Comparison of ENCODE assay signal across 23 cellular contexts in the genomic region with DNA sequence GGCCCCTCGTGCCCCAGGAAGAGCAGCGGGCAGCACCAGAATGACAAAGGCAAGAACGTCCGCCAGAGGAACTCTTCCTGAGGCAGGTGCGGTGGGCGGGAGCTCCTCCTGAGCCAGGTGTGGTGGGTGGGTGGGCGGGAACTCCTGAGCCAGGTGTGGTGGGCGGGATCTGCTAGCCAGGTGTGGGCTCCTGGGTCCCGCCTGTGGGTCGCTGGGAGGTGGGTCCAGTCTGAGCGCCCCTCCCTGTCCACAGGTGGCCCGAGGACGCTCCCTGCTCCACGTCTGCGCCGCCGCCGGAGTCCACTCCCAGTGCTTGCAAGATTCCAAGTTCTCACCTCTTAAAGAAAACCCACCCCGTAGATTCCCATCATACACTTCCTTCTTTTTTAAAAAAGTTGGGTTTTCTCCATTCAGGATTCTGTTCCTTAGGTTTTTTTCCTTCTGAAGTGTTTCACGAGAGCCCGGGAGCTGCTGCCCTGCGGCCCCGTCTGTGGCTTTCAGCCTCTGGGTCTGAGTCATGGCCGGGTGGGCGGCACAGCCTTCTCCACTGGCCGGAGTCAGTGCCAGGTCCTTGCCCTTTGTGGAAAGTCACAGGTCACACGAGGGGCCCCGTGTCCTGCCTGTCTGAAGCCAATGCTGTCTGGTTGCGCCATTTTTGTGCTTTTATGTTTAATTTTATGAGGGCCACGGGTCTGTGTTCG. TPM values are rescaled to one million over a fixed set of nuclear protein-coding genes. Genes with fewer than 3 reads are reported as not detected.
DNase-seq lines count a peak whose midpoint lies in the region; ATAC-seq, FAIRE-seq and TF ChIP-seq lines count a peak whose summit lies in the region.
"Had no signal": no experiment of that assay in that cellular context is flagged by ENCODE, and none has a peak within 500 bp of the region (broad histone marks: within the 10 kb centered on the region; RNA-seq: fewer than 3 reads in every experiment).

No MANE protein-coding gene starts in this region.

- WGBS in K562 (ENCODE audit: insufficient coverage, low coverage, missing lambda C conversion rate): 85% methylated on average over 16 of the region's 31 CpGs

- no peaks in the 10 kb centered on the region for H3K27me3 ChIP-seq in MG63
- H3K27me3 ChIP-seq in K562 (ENCODE audit: control insufficient read depth in 2 of 2, insufficient read depth in 2 of 2, low read length in 2 of 2): no peaks in the 10 kb centered on the region

- POLR2A ChIA-PET in K562 (lab: Yijun Ruan, JAX): interaction anchor here (0.6 to 1.2 kb wide), 3 partner anchors 26 to 254 kb away, joined by 3 to 7 read pairs (median 3); no protein-coding TSS in a partner anchor

- no peak overlapping the region for H3K4me2 ChIP-seq in K562 (ENCODE audit: insufficient read depth, low read length)
- H3K4me2 ChIP-seq: BLaER1 treated with 17β-estradiol and CSF1 and Interleukin-3, amounts not matched to agents 10 nM and 100 nM had no signal

- no peak for TF ChIP-seq CTCF in K562 (IDR thresholded peaks at IDR 0.05 in 2 of 3, conservative IDR thresholded peaks at IDR 0.05 in 1 of 3; ENCODE audit: insufficient read depth in 2 of 3, low read depth in 1 of 3, low read length in 3 of 3)

- H3K9me1 ChIP-seq in K562 (ENCODE audit: control insufficient read depth, insufficient read depth, low read length): no peaks in the 10 kb centered on the region

- no peak for TF ChIP-seq EP300 in K562 (IDR thresholded peaks at IDR 0.05; ENCODE audit: low read length)

- peaks cover 43% of the 10 kb centered on the region for H4K20me1 ChIP-seq in K562 (replicated peaks; ENCODE audit: control insufficient read depth, insufficient read depth, low read length)

- FAIRE-seq in K562 (lab: Jason Lieb, UNC): no peak
- FAIRE-seq: GM18507 had no signal

- TF ChIP-seq RAD21 in K562 (CRISPR knock-in tag; conservative IDR thresholded peaks at IDR 0.05 in 1 of 2, IDR thresholded peaks at IDR 0.05 in 1 of 2): no peak

- TF ChIP-seq POLR2A in K562 (conservative IDR thresholded peaks at IDR 0.05): no peak

- H3K9me3 ChIP-seq in MG63 (no peaks in the 10 kb centered on the region), K562 (replicated peaks; ENCODE audit: control insufficient read depth, insufficient read depth, low read depth, low read length) (no peaks in the 10 kb centered on the region)
- H3K9me3 ChIP-seq: BLaER1 treated with 17β-estradiol and CSF1 and Interleukin-3, amounts not matched to agents 10 nM and 100 nM; tibial artery had no signal

- no peak for ATAC-seq in K562
- no peak for ATAC-seq in HG02763 (IDR thresholded peaks at IDR 0.05; ENCODE audit: unreplicated experiment)
- ATAC-seq: naive thymus-derived CD4-positive, alpha-beta T cell; stimulated activated effector memory CD8-positive, alpha-beta T cell treated with anti-CD3 and anti-CD28 coated beads, Interleukin-12 subunit alpha, Interleukin-12 subunit beta, amount 100 ng/mL, for 72 hours had no signal

- CTCF ChIA-PET in K562 (lab: Yijun Ruan, JAX; ENCODE audit: low intra/inter-chr PET ratio): no interaction called here

- H3K9ac ChIP-seq in K562 (ENCODE audit: insufficient read depth in 1 of 2, low read depth in 2 of 2, low read length in 2 of 2): no peak overlapping the region
- H3K9ac ChIP-seq: BLaER1 treated with 17β-estradiol and CSF1 and Interleukin-3, amounts not matched to agents 10 nM and 100 nM; parathyroid adenoma had no signal

- in situ Hi-C loops in K562 (cut with MboI): no loop called here

- peak; percentile 64 for DNase-seq in EH (ENCODE audit: low read depth)
- peak; percentile 46 for DNase-seq in MG63
- peak in 1 of 4 experiments; percentile 15 for DNase-seq in K562 (ENCODE audit: extremely low read depth in 1 of 4, low spot score in 3 of 4)
- DNase-seq in myocyte (ENCODE audit: low read depth): peak; percentile 59
- no peak for DNase-seq in anterior cingulate cortex (lab: John Stamatoyannopoulos, UW)
- DNase-seq in ecto neural progenitor cell (ENCODE audit: low spot score): no peak
- no peak for DNase-seq in DMS153 treated with DMSO at 0.1 percent for 48 hours (lab: John Stamatoyannopoulos, UW; ENCODE audit: unreplicated experiment)
- DNase-seq: activated CD4-positive, alpha-beta T cell treated with anti-CD3 and anti-CD28 coated beads, Interleukin-2, amount 50 U/mL, for 1 hour; activated naive CD4-positive, alpha-beta T cell; cortex of kidney; DMS153; MV-4-11; naive thymus-derived CD4-positive, alpha-beta T cell; NCI-H2081 treated with DMSO at 0.1 percent for 48 hours; NCI-H526 treated with DMSO at 0.1 percent for 48 hours; RPMI8226; tibial artery had no signal

- TSS peak; percentile 94 for BruUV-seq in K562 (replicated peaks; lab: Mats Ljungman, UMichigan)

- intact Hi-C loops in K562 (cut with micrococcal nuclease): loop anchor here (10.0 kb wide), 2 partner anchors 48 to 152 kb away; a partner anchor contains a TSS

- peaks cover 0 to 87% of the 10 kb centered on the region in 2 experiments; a peak in 2 of 5 replicates for H3K4me1 ChIP-seq in K562 (replicated peaks in 1 of 2; ENCODE audit: control insufficient read depth in 2 of 2, insufficient read depth in 2 of 2, low read length in 2 of 2)
- H3K4me1 ChIP-seq: parathyroid adenoma had no signal

- no peak overlapping the region for H3K27ac ChIP-seq in K562 (ENCODE audit: extremely low read depth, low read depth, low read length)
- H3K27ac ChIP-seq: BLaER1 treated with 17β-estradiol and CSF1 and Interleukin-3, amounts not matched to agents 10 nM and 100 nM; parathyroid adenoma; tibial artery had no signal

- no peak overlapping the region for H2AFZ ChIP-seq in K562 (ENCODE audit: low read depth, low read length)
- H2AFZ ChIP-seq: parathyroid adenoma had no signal

- H3K79me2 ChIP-seq in K562 (ENCODE audit: control insufficient read depth, insufficient read depth, low read length): peaks cover 29% of the 10 kb centered on the region

- H3K36me3 ChIP-seq in MG63: peaks cover 4% of the 10 kb centered on the region
- H3K36me3 ChIP-seq in K562 (ENCODE audit: control insufficient read depth, insufficient read depth, low read length): peaks cover 55% of the 10 kb centered on the region; the same call in 1 of the 3 replicates

- H3K4me3 ChIP-seq in MG63 (no peak overlapping the region), K562 (no peak overlapping the region)
- H3K4me3 ChIP-seq: BLaER1 treated with 17β-estradiol and CSF1 and Interleukin-3, amounts not matched to agents 10 nM and 100 nM; tibial artery had no signal

RNA-seq across cellular contexts. Expression of a gene that starts 7.0 kb away (rescaled TPM):
- total RNA-seq in MG63 (2014; rRNA removed; shearing (Covaris generic); ENCODE audit: low replicate concordance): 0.46 TPM in 1 of 2 replicates, not detected in the other
- total RNA-seq in K562 (2011; cell fraction: chromatin; rRNA removed; ENCODE audit: low replicate concordance): 2.7 and 8.1 TPM in 2 replicates
- total RNA-seq in K562 (2011; cell fraction: nucleolus; rRNA removed): 6.2 and 7.2 TPM in 2 replicates
- total RNA-seq in K562 (2011; cell fraction: nucleoplasm; rRNA removed): 3.6 and 3.7 TPM in 2 replicates
- total RNA-seq in K562 (2014; rRNA removed) (0.82 and 1.3 TPM in 2 replicates), K562 (2014; rRNA removed; fragmentation: Illumina TruSeq; extraction: Trizol) (0.29 and 0.40 TPM in 2 replicates), K562 (2015; rRNA removed; fragmentation: Illumina TruSeq; extraction: Trizol) (0.29 and 0.30 TPM in 2 replicates), K562 (2021) (3.9 and 4.2 TPM in 2 replicates), myocyte (2.9 and 3.5 TPM in 2 replicates)
- polyA plus RNA-seq in K562 (2011; rRNA removed) (0.64 and 0.76 TPM in 2 replicates), K562 (2014; fragmentation: Illumina TruSeq; extraction: Trizol) (0.91 and 1.9 TPM in 2 replicates), K562 (2014; fragmentation: Nextera tagmentation; extraction: Ambion mirVana) (not detected), K562 (2014; rRNA removed) (0.86 and 1.2 TPM in 2 replicates)
- polyA plus RNA-seq in K562 (2011; cell fraction: cytosol; rRNA removed): 1.1 and 1.5 TPM in 2 replicates
- 3.0 and 3.9 TPM in 2 replicates for polyA plus RNA-seq in K562 (2011; cell fraction: nucleus; rRNA removed)
- 1.6 and 1.7 TPM in 2 replicates for polyA plus RNA-seq in K562 (2012)
- polyA minus RNA-seq in K562 (2011; rRNA and poly(A)+ RNA removed): 1.3 and 1.6 TPM in 2 replicates
- 2.3 and 3.5 TPM in 2 replicates for polyA minus RNA-seq in K562 (2011; cell fraction: cytosol; rRNA and poly(A)+ RNA removed)
- polyA minus RNA-seq in K562 (2011; cell fraction: nucleus; rRNA and poly(A)+ RNA removed): 1.5 and 2.2 TPM in 2 replicates
- 13.1 TPM for polyA plus RNA-seq in myocyte (2012)
- polyA plus RNA-seq: naive thymus-derived CD4-positive, alpha-beta T cell had no signal

RNA-seq across cellular contexts. Expression of a gene that starts 10.3 kb away (rescaled TPM):
- 222 and 323 TPM in 2 replicates for total RNA-seq in MG63 (2014; rRNA removed; shearing (Covaris generic); ENCODE audit: low replicate concordance)
- total RNA-seq in K562 (2011; cell fraction: chromatin; rRNA removed; ENCODE audit: low replicate concordance): 106 and 369 TPM in 2 replicates
- total RNA-seq in K562 (2011; cell fraction: nucleolus; rRNA removed): 735 and 796 TPM in 2 replicates
- 350 and 437 TPM in 2 replicates for total RNA-seq in K562 (2011; cell fraction: nucleoplasm; rRNA removed)
- 398 and 484 TPM in 2 replicates for total RNA-seq in K562 (2014; rRNA removed)
- total RNA-seq in K562 (2014; rRNA removed; fragmentation: Illumina TruSeq; extraction: Trizol): 59.1 and 89.1 TPM in 2 replicates
- 211 and 220 TPM in 2 replicates for total RNA-seq in K562 (2015; rRNA removed; fragmentation: Illumina TruSeq; extraction: Trizol)
- total RNA-seq in K562 (2021): 495 and 506 TPM in 2 replicates
- 129 and 411 TPM in 2 replicates for polyA plus RNA-seq in K562 (2011; rRNA removed)
- 277 and 455 TPM in 2 replicates for polyA plus RNA-seq in K562 (2011; cell fraction: cytosol; rRNA removed)
- polyA plus RNA-seq in K562 (2011; cell fraction: nucleus; rRNA removed): 198 and 199 TPM in 2 replicates
- polyA plus RNA-seq in K562 (2012): 362 and 456 TPM in 2 replicates
- 187 and 351 TPM in 2 replicates for polyA plus RNA-seq in K562 (2014; fragmentation: Illumina TruSeq; extraction: Trizol)
- 10 to 100 TPM in 1 of 2 experiments, 1 to 10 TPM in 1; 4.6 to 17.9 TPM for polyA plus RNA-seq in K562 (2014; fragmentation: Nextera tagmentation; extraction: Ambion mirVana)
- polyA plus RNA-seq in K562 (2014; rRNA removed): 236 and 311 TPM in 2 replicates
- 61.0 and 70.9 TPM in 2 replicates for polyA minus RNA-seq in K562 (2011; rRNA and poly(A)+ RNA removed)
- 197 and 315 TPM in 2 replicates for polyA minus RNA-seq in K562 (2011; cell fraction: cytosol; rRNA and poly(A)+ RNA removed)
- 48.1 and 72.2 TPM in 2 replicates for polyA minus RNA-seq in K562 (2011; cell fraction: nucleus; rRNA and poly(A)+ RNA removed)
- total RNA-seq in myocyte: 519 and 528 TPM in 2 replicates
- 577 TPM for polyA plus RNA-seq in myocyte (2012)

RNA-seq across cellular contexts. Expression of a gene that starts 38.8 kb away (rescaled TPM):
- not detected in 2 replicates for total RNA-seq in MG63 (2014; rRNA removed; shearing (Covaris generic); ENCODE audit: low replicate concordance)
- total RNA-seq in K562 (2011; cell fraction: chromatin; rRNA removed; ENCODE audit: low replicate concordance): 0.49 and 1.6 TPM in 2 replicates
- 4.0 and 4.5 TPM in 2 replicates for total RNA-seq in K562 (2011; cell fraction: nucleolus; rRNA removed)
- 1.4 and 1.9 TPM in 2 replicates for total RNA-seq in K562 (2011; cell fraction: nucleoplasm; rRNA removed)
- 2.3 and 2.6 TPM in 2 replicates for total RNA-seq in K562 (2014; rRNA removed)
- not detected in 2 replicates for total RNA-seq in K562 (2014; rRNA removed; fragmentation: Illumina TruSeq; extraction: Trizol)
- 0.62 and 1.1 TPM in 2 replicates for total RNA-seq in K562 (2015; rRNA removed; fragmentation: Illumina TruSeq; extraction: Trizol)
- 0.72 and 1.8 TPM in 2 replicates for total RNA-seq in K562 (2021)
- polyA plus RNA-seq in K562 (2011; rRNA removed): 0.70 and 0.97 TPM in 2 replicates
- 1.9 and 5.9 TPM in 2 replicates for polyA plus RNA-seq in K562 (2011; cell fraction: cytosol; rRNA removed)
- polyA plus RNA-seq in K562 (2011; cell fraction: nucleus; rRNA removed): 0.87 and 1.8 TPM in 2 replicates
- polyA plus RNA-seq in K562 (2012): 1.7 and 3.5 TPM in 2 replicates
- 0.61 TPM in 1 of 2 replicates, not detected in the other for polyA plus RNA-seq in K562 (2014; fragmentation: Illumina TruSeq; extraction: Trizol)
- under 1 TPM; 0.08 to 0.27 TPM for polyA plus RNA-seq in K562 (2014; fragmentation: Nextera tagmentation; extraction: Ambion mirVana)
- 1.8 and 2.2 TPM in 2 replicates for polyA plus RNA-seq in K562 (2014; rRNA removed)
- polyA minus RNA-seq in K562 (2011; rRNA and poly(A)+ RNA removed): not detected in 2 replicates
- 2.5 TPM in 1 of 2 replicates, not detected in the other for polyA minus RNA-seq in K562 (2011; cell fraction: cytosol; rRNA and poly(A)+ RNA removed)
- not detected in 2 replicates for polyA minus RNA-seq in K562 (2011; cell fraction: nucleus; rRNA and poly(A)+ RNA removed)
- total RNA-seq in myocyte: not detected in 2 replicates
- 0.14 TPM for polyA plus RNA-seq in myocyte (2012)
- total RNA-seq: lung microvascular endothelial cell had no signal

RNA-seq across cellular contexts. Expression of a gene that starts 50.7 kb away (rescaled TPM):
- 20.1 and 33.2 TPM in 2 replicates for total RNA-seq in MG63 (2014; rRNA removed; shearing (Covaris generic); ENCODE audit: low replicate concordance)
- 71.2 and 248 TPM in 2 replicates for total RNA-seq in K562 (2011; cell fraction: chromatin; rRNA removed; ENCODE audit: low replicate concordance)
- 221 and 235 TPM in 2 replicates for total RNA-seq in K562 (2011; cell fraction: nucleolus; rRNA removed)
- total RNA-seq in K562 (2011; cell fraction: nucleoplasm; rRNA removed): 86.3 and 109 TPM in 2 replicates
- 82.8 and 96.5 TPM in 2 replicates for total RNA-seq in K562 (2014; rRNA removed)
- 33.4 and 49.3 TPM in 2 replicates for total RNA-seq in K562 (2014; rRNA removed; fragmentation: Illumina TruSeq; extraction: Trizol)
- total RNA-seq in K562 (2015; rRNA removed; fragmentation: Illumina TruSeq; extraction: Trizol): 61.9 and 68.0 TPM in 2 replicates
- 134 and 144 TPM in 2 replicates for total RNA-seq in K562 (2021)
- polyA plus RNA-seq in K562 (2011; rRNA removed): 60.8 and 111 TPM in 2 replicates
- polyA plus RNA-seq in K562 (2011; cell fraction: cytosol; rRNA removed): 39.8 and 94.7 TPM in 2 replicates
- polyA plus RNA-seq in K562 (2011; cell fraction: nucleus; rRNA removed): 319 and 523 TPM in 2 replicates
- polyA plus RNA-seq in K562 (2012): 95.6 and 140 TPM in 2 replicates
- 71.8 and 99.5 TPM in 2 replicates for polyA plus RNA-seq in K562 (2014; fragmentation: Illumina TruSeq; extraction: Trizol)
- 10 to 100 TPM; 30.3 to 34.0 TPM for polyA plus RNA-seq in K562 (2014; fragmentation: Nextera tagmentation; extraction: Ambion mirVana)
- 67.5 and 88.4 TPM in 2 replicates for polyA plus RNA-seq in K562 (2014; rRNA removed)
- polyA minus RNA-seq in K562 (2011; rRNA and poly(A)+ RNA removed): 60.0 and 108 TPM in 2 replicates
- polyA minus RNA-seq in K562 (2011; cell fraction: cytosol; rRNA and poly(A)+ RNA removed): 88.4 and 105 TPM in 2 replicates
- 57.5 and 62.3 TPM in 2 replicates for polyA minus RNA-seq in K562 (2011; cell fraction: nucleus; rRNA and poly(A)+ RNA removed)
- total RNA-seq in myocyte: 47.7 and 54.3 TPM in 2 replicates
- polyA plus RNA-seq in myocyte (2012): 64.9 TPM

RNA-seq across cellular contexts. Expression of a gene that starts 51.1 kb away (rescaled TPM):
- 46.3 and 76.3 TPM in 2 replicates for total RNA-seq in MG63 (2014; rRNA removed; shearing (Covaris generic); ENCODE audit: low replicate concordance)
- total RNA-seq in K562 (2011; cell fraction: chromatin; rRNA removed; ENCODE audit: low replicate concordance): 34.1 and 85.3 TPM in 2 replicates
- total RNA-seq in K562 (2011; cell fraction: nucleolus; rRNA removed): 68.2 and 70.5 TPM in 2 replicates
- 40.9 and 50.4 TPM in 2 replicates for total RNA-seq in K562 (2011; cell fraction: nucleoplasm; rRNA removed)
- 203 and 207 TPM in 2 replicates for total RNA-seq in K562 (2014; rRNA removed)
- 33.0 and 36.2 TPM in 2 replicates for total RNA-seq in K562 (2014; rRNA removed; fragmentation: Illumina TruSeq; extraction: Trizol)
- total RNA-seq in K562 (2015; rRNA removed; fragmentation: Illumina TruSeq; extraction: Trizol): 65.5 and 75.7 TPM in 2 replicates
- total RNA-seq in K562 (2021): 125 and 130 TPM in 2 replicates
- polyA plus RNA-seq in K562 (2011; rRNA removed): 82.7 and 103 TPM in 2 replicates
- polyA plus RNA-seq in K562 (2011; cell fraction: cytosol; rRNA removed): 89.6 and 173 TPM in 2 replicates
- 83.8 and 124 TPM in 2 replicates for polyA plus RNA-seq in K562 (2011; cell fraction: nucleus; rRNA removed)
- 72.7 and 83.2 TPM in 2 replicates for polyA plus RNA-seq in K562 (2012)
- polyA plus RNA-seq in K562 (2014; fragmentation: Illumina TruSeq; extraction: Trizol): 55.7 and 88.4 TPM in 2 replicates
- 1 to 10 TPM in 1 of 2 experiments, under 1 TPM in 1; 0.80 to 1.0 TPM for polyA plus RNA-seq in K562 (2014; fragmentation: Nextera tagmentation; extraction: Ambion mirVana)
- 125 and 142 TPM in 2 replicates for polyA plus RNA-seq in K562 (2014; rRNA removed)
- 16.2 and 28.5 TPM in 2 replicates for polyA minus RNA-seq in K562 (2011; rRNA and poly(A)+ RNA removed)
- polyA minus RNA-seq in K562 (2011; cell fraction: cytosol; rRNA and poly(A)+ RNA removed): 36.4 and 44.9 TPM in 2 replicates
- polyA minus RNA-seq in K562 (2011; cell fraction: nucleus; rRNA and poly(A)+ RNA removed): 18.4 and 20.5 TPM in 2 replicates
- total RNA-seq in myocyte: 103 and 139 TPM in 2 replicates
- 85.6 TPM for polyA plus RNA-seq in myocyte (2012)

Comparison
In these comparisons a context has a peak if more than half of its experiments do, and no peak if none do; other contexts are left out.
1. DNase-seq: peak in EH (single experiment), MG63 (single experiment) and myocyte (single experiment); none in anterior cingulate cortex (0 of 58), ecto neural progenitor cell (single experiment) and DMS153 treated with DMSO at 0.1 percent for 48 hours (single experiment).